ENCODE assay signal across 8 cellular contexts in the genomic region with DNA sequence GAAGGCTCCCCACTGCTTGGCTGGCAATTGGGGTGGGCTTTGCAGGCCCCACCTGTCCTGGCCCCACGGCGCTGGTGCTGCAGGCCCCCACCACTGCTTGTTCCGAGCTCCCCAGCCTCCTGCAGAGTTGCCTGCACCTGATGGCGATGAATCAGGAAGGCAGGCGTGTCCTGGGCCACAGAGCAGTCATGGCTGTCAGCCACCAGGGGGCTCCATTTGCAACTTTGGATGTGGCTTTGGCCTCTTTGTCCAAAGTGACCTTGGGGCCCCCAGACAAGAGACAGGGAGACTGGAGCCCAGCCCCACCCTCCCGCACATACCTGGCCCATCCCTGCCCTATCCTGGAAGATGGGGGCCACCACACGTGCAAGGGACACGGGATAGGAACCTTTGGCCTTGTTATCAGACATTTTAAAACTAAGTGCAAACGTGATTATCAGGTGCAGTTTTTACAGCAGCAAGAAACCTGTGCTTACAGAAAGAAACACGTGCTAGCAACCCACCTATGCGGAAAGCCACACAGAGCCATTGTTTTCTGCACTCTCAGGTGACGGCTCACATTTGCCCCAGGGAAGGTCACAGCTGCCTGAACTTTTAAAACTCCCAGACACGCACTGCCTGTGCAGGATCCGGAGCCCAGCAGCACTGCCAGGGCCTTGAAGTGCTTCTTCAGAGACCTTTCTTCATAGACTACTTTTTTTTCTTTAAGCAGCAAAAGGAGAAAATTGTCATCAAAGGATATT. TPM values are rescaled to one million over a fixed set of nuclear protein-coding genes. Genes with fewer than 3 reads are reported as not detected.
DNase-seq lines count a peak whose midpoint lies in the region; ATAC-seq, FAIRE-seq and TF ChIP-seq lines count a peak whose summit lies in the region.

A gene with protein sequence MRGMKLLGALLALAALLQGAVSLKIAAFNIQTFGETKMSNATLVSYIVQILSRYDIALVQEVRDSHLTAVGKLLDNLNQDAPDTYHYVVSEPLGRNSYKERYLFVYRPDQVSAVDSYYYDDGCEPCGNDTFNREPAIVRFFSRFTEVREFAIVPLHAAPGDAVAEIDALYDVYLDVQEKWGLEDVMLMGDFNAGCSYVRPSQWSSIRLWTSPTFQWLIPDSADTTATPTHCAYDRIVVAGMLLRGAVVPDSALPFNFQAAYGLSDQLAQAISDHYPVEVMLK (plus strand): TSS at position 443 of the 743 bp plus-strand sequence. CDS start 683 bp downstream, outside the sequence.

- 0 out of 2 replicates have a peak within 1 kb of the TSS, but pooled peaks have one; percentile 17 for H2BK12ac ChIP-seq in H1 (ENCODE audit: low read depth, low read length)

- no peak within 1 kb of the TSS for H4K91ac ChIP-seq in H1 (replicated peaks; ENCODE audit: insufficient read length, low read length)

- TF ChIP-seq EP300 in H1 (IDR thresholded peaks at IDR 0.05; ENCODE audit: borderline replicate concordance in 1 of 2, low read depth in 2 of 2, low read length in 2 of 2) = no peak

- no peaks in the 10 kb centered on the region for H3K79me2 ChIP-seq in H1 (ENCODE audit: control insufficient read depth in 1 of 2, insufficient read depth in 2 of 2, low read length in 2 of 2)

- 0 out of 2 replicates have a peak within 1 kb of the TSS, but pooled peaks have one; percentile 23 for H2BK15ac ChIP-seq in H1 (ENCODE audit: low read length)

- H3K23me2 ChIP-seq in H1 (ENCODE audit: low read depth, low read length) = no peaks in the 10 kb centered on the region

- H3K4me2 ChIP-seq in H1 (ENCODE audit: insufficient read depth in 1 of 2, low read depth in 2 of 2, low read length in 2 of 2) = no peak within 1 kb of the TSS

- no peak within 1 kb of the TSS for H2BK20ac ChIP-seq in H1 (ENCODE audit: low read length)

- H3K9me3 ChIP-seq in H1 (ENCODE audit: insufficient read depth in 2 of 2, low read depth in 1 of 2, low read length in 1 of 2) = no peaks in the 10 kb centered on the region

- H3K56ac ChIP-seq in H1 (replicated peaks; ENCODE audit: insufficient read length, low read depth, low read length) = no peak within 1 kb of the TSS

- H3K4me1 ChIP-seq in H1 (replicated peaks in 1 of 4; ENCODE audit: control insufficient read depth in 3 of 4, insufficient read depth in 4 of 4, low read length in 3 of 4) = peaks cover 0 to 13% (median 9%) of the 10 kb centered on the region in 4 experiments; a peak in 5 of 7 replicates

- no peak within 1 kb of the TSS for H3K4me3 ChIP-seq in H1 (ENCODE audit: extremely low read depth in 1 of 4, insufficient read depth in 2 of 4, low read depth in 3 of 4, low read length in 4 of 4)

- H3K4ac ChIP-seq in H1 (replicated peaks; ENCODE audit: insufficient read length, low read depth, low read length) = no peak within 1 kb of the TSS

- H3K9ac ChIP-seq in H1 (replicated peaks in 1 of 4; ENCODE audit: extremely low read depth in 1 of 4, low read depth in 3 of 4, low read length in 3 of 4) = no peak within 1 kb of the TSS

- H2BK120ac ChIP-seq in H1 (replicated peaks; ENCODE audit: low read depth, low read length) = no peak within 1 kb of the TSS

- peaks cover 1 to 12% of the 10 kb centered on the region in 2 experiments for H4K20me1 ChIP-seq in H1 (replicated peaks in 1 of 2; ENCODE audit: control insufficient read depth in 1 of 2, insufficient read depth in 2 of 2, low read length in 2 of 2)

- H3K79me1 ChIP-seq in H1 (ENCODE audit: low read depth, low read length) = peaks cover 2% of the 10 kb centered on the region; the same call in 1 of the 2 replicates

- POLR2A ChIA-PET in H1 (lab: Charles Lee; ENCODE audit: partially characterized antibody) = interaction anchor here (0.7 to 1.6 kb wide), 4 partner anchors 13 to 226 kb away, joined by 3 to 4 read pairs (median 3); a partner anchor contains a TSS

- peak within 1 kb of the TSS; percentile 71 for H2BK5ac ChIP-seq in H1 (ENCODE audit: low read depth, low read length)

- DNase-seq in NCI-H82 (lab: John Stamatoyannopoulos, UW) = peak; percentile 65
- no peak for DNase-seq in NCI-H82 treated with DMSO at 0.1 percent for 48 hours (lab: John Stamatoyannopoulos, UW; ENCODE audit: unreplicated experiment)
- peak; percentile 52 for DNase-seq in NCI-H226
- DNase-seq in activated CD4-positive, alpha-beta T cell treated with anti-CD3 and anti-CD28 coated beads, Interleukin-2, amount 50 U/mL, for 48 hours = peak; percentile 58 to 71
- peak; percentile 61 to 85 for DNase-seq in H1 (ENCODE audit: low read depth in 1 of 2, low spot score in 2 of 2)
- peak; percentile 14 for DNase-seq in midbrain (lab: John Stamatoyannopoulos, UW)
- DNase-seq in stimulated activated naive CD4-positive, alpha-beta T cell (lab: John Stamatoyannopoulos, UW) = peak in 4 of 6 experiments; percentile 25 to 38 (median 32)

- no peak within 1 kb of the TSS; the same call in 1 of the 2 replicates for H2AK5ac ChIP-seq in H1 (ENCODE audit: low read depth, low read length)

- no peak for TF ChIP-seq POLR2A in H1 (IDR thresholded peaks at IDR 0.05; ENCODE audit: control extremely low read depth in 1 of 2, low read depth in 2 of 2, low read length in 2 of 2)

- FAIRE-seq in H1 (lab: Jason Lieb, UNC) = peak; percentile 62

- H4K5ac ChIP-seq in H1 (ENCODE audit: insufficient read length, low read depth, low read length) = no peak within 1 kb of the TSS

- H3K23ac ChIP-seq in H1 (ENCODE audit: insufficient read length) = no peak within 1 kb of the TSS

- H3K14ac ChIP-seq in H1 (ENCODE audit: insufficient read length) = no peak within 1 kb of the TSS

- peaks cover 20 to 27% (median 26%) of the 10 kb centered on the region in 4 experiments for H3K36me3 ChIP-seq in H1 (ENCODE audit: control insufficient read depth in 2 of 4, insufficient read depth in 4 of 4, low read length in 3 of 4)

- no peak within 1 kb of the TSS for H2AFZ ChIP-seq in H1 (ENCODE audit: low read length)

- 79% methylated on average over 14 of the region's 14 CpGs; no CpG with 5 or more reads in 1 of the 2 experiments for WGBS in H1 (ENCODE audit: extremely low coverage in 1 of 2, insufficient coverage in 1 of 2, insufficient read length in 1 of 2, insufficient replicate concordance in 2 of 2, low coverage in 1 of 2, low lambda C conversion rate in 2 of 2, missing lambda C conversion rate in 1 of 2), 2 experiments

- CTCF ChIA-PET in H1 (lab: Charles Lee; ENCODE audit: partially characterized antibody) = interaction anchor here (0.6 to 4.0 kb wide), 18 partner anchors 10 to 210 kb away, joined by 3 to 22 read pairs (median 4); a partner anchor contains a TSS

- H3K18ac ChIP-seq in H1 (ENCODE audit: extremely low read depth, low read length) = no peak within 1 kb of the TSS

- peak; percentile 79 to 94 (median 90) for TF ChIP-seq CTCF in H1 (IDR thresholded peaks at IDR 0.05; ENCODE audit: control extremely low read depth in 1 of 3, insufficient read depth in 1 of 3, low read depth in 1 of 3, low read length in 3 of 3)

- TF ChIP-seq RAD21 in H1 (IDR thresholded peaks at IDR 0.05 in 1 of 2, conservative IDR thresholded peaks at IDR 0.05 in 1 of 2; ENCODE audit: low read depth in 2 of 2, low read length in 2 of 2) = peak; percentile 46 to 65

- no peaks in the 10 kb centered on the region for H3K27me3 ChIP-seq in H1 (replicated peaks in 1 of 4; ENCODE audit: control insufficient read depth in 3 of 4, extremely low read depth in 1 of 4, insufficient read depth in 3 of 4, low read length in 3 of 4)

- no peak for ATAC-seq in GM19328 (IDR thresholded peaks at IDR 0.05; ENCODE audit: unreplicated experiment)

- H3K27ac ChIP-seq in H1 (ENCODE audit: low read depth, low read length) = peak within 1 kb of the TSS; percentile 32; the same call in 1 of the 2 replicates

- no peak within 1 kb of the TSS for H4K8ac ChIP-seq in H1 (ENCODE audit: extremely low read depth, insufficient read depth, low read length)

TF ChIP-seq in H1, 55 proteins besides CTCF, POLR2A, EP300 and RAD21:
- TF ChIP-seq YY1 (IDR thresholded peaks at IDR 0.05; ENCODE audit: low read depth, low read length) = peak; percentile 68; the same call in 1 of the 2 replicates
- no peak for TF ChIP-seq NRF1 (IDR thresholded peaks at IDR 0.05; ENCODE audit: low read depth, low read length)
- TF ChIP-seq GABPA (IDR thresholded peaks at IDR 0.05; ENCODE audit: borderline replicate concordance, insufficient read depth, low read length) = peak; percentile 63; the same call in 1 of the 2 replicates
- TF ChIP-seq TCF12 (IDR thresholded peaks at IDR 0.05; ENCODE audit: low read depth, low read length) = peak; percentile 18; the same call in 1 of the 2 replicates
- TF ChIP-seq, protein P1, sequence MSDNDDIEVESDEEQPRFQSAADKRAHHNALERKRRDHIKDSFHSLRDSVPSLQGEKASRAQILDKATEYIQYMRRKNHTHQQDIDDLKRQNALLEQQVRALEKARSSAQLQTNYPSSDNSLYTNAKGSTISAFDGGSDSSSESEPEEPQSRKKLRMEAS (IDR thresholded peaks at IDR 0.05) = peak; percentile 36; the same call in 1 of the 2 replicates

RNA-seq across cellular contexts. Expression of the gene that starts here (rescaled TPM):
- total RNA-seq in H1 (2021; fragmentation: NEBNext Ultra II Directional; extraction: Animal tissue kit (Norgen Biotek cat#: 25700)) = 11.5 and 12.3 TPM in 2 replicates
- polyA plus RNA-seq in H1 (2011; rRNA removed) = 16.7 and 27.7 TPM in 2 replicates
- polyA plus RNA-seq in H1 (2011; cell fraction: cytosol; rRNA removed) = 19.0 TPM
- polyA plus RNA-seq in H1 (2011; cell fraction: nucleus; rRNA removed) = 50.5 TPM
- polyA plus RNA-seq in H1 (2012, experiment 1 of 2) = 9.8 to 17.2 TPM (median 14.9 TPM) in 4 replicates
- polyA plus RNA-seq in H1 (2012, experiment 2 of 2) = 5.1 TPM
- 6.9 TPM for polyA plus RNA-seq in H1 (2013, experiment 1 of 2)
- 7.2 TPM for polyA plus RNA-seq in H1 (2013, experiment 2 of 2)
- 30.4 and 45.3 TPM in 2 replicates for polyA minus RNA-seq in H1 (2011; rRNA and poly(A)+ RNA removed)
- 14.3 TPM for polyA minus RNA-seq in H1 (2011; cell fraction: cytosol; rRNA and poly(A)+ RNA removed)
- 34.8 TPM for polyA minus RNA-seq in H1 (2011; cell fraction: nucleus; rRNA and poly(A)+ RNA removed)
